9 cellular contexts compared by ENCODE assay signal in the genomic region with DNA sequence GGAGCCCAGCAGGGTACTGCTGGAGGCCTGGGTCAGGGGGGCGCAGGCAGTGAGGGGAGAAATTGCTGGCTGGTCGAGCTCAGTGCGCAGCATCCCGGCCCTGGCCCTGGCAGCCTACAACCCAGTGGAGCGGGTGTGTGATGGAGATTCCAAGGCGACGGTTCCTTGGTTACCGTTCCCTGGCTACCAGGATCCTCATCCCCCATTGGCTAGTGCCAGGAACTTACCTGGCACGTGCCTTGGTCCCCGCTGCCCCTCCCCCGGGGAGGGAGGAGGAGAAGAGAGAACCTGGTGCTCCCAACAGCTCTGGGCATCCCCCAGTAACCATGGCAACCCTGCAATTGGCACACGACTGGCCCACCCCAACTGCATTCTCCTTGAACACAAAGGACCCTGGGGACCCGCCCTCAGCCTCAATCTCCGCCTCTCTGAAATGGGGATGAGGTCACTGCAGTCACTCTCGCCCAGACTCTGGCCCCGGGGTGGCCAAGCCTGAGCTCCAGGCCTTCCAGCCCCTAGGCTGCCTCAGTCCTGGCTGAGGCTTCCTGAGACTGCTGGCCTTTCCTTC. TPM values are rescaled to one million over a fixed set of nuclear protein-coding genes. Genes with fewer than 3 reads are reported as not detected.
DNase-seq lines count a peak whose midpoint lies in the region; ATAC-seq and TF ChIP-seq lines count a peak whose summit lies in the region.
"Had no signal": no experiment of that assay in that cellular context is flagged by ENCODE, and none has a peak within 500 bp of the region (broad histone marks: within the 10 kb centered on the region; RNA-seq: fewer than 3 reads in every experiment).

No MANE protein-coding gene starts in this region.

- H3K27me3 ChIP-seq in heart right ventricle (peaks cover 0 to 31% (median 13%) of the 10 kb centered on the region in 7 donors), smooth muscle cell (ENCODE audit: low read depth) (no peaks in the 10 kb centered on the region), spleen (replicated peaks in 1 of 7) (peaks cover 0 to 25% (median 10%) of the 10 kb centered on the region in 7 donors)
- H3K27me3 ChIP-seq: cardiac muscle cell had no signal

- H3K9me3 ChIP-seq in HEK293 (ENCODE audit: control insufficient read depth, insufficient read depth, low read depth, low read length) (no peaks in the 10 kb centered on the region), heart right ventricle (peaks cover 0 to 9% (median 0%) of the 10 kb centered on the region in 11 donors), smooth muscle cell (replicated peaks; ENCODE audit: low read depth) (no peaks in the 10 kb centered on the region), spleen (peaks cover 0 to 5% (median 0%) of the 10 kb centered on the region in 8 donors)

- no peak overlapping the region for H3K9ac ChIP-seq in smooth muscle cell (ENCODE audit: low read depth)

- peak in 6 of 8 donors; percentile 16 to 38 (median 22) for ATAC-seq in heart right ventricle
- no peak for ATAC-seq in HG03196 (IDR thresholded peaks at IDR 0.05; ENCODE audit: unreplicated experiment)

- peak in 1 of 2 donors; percentile 60 for DNase-seq in heart right ventricle
- no peak for DNase-seq in smooth muscle cell (lab: John Stamatoyannopoulos, UW; ENCODE audit: unreplicated experiment)
- DNase-seq in H4 (ENCODE audit: low spot score) = no peak
- DNase-seq in GM13977 (ENCODE audit: low spot score) = no peak
- DNase-seq in spleen = no peak

- H3K4me2 ChIP-seq in smooth muscle cell = peak overlapping the region; percentile 26

- no peak for TF ChIP-seq POLR2A in spleen (IDR thresholded peaks at IDR 0.05)

- no peak overlapping the region for H2AFZ ChIP-seq in smooth muscle cell (ENCODE audit: low read depth)

- H3K36me3 ChIP-seq in HEK293 (ENCODE audit: control insufficient read depth in 2 of 2, insufficient read depth in 1 of 2, low read length in 2 of 2) = peaks cover 15 to 62% of the 10 kb centered on the region in 2 experiments; a peak in 2 of 3 replicates
- H3K36me3 ChIP-seq in heart right ventricle = peaks cover 0 to 41% (median 16%) of the 10 kb centered on the region in 9 donors
- peaks cover 4% of the 10 kb centered on the region for H3K36me3 ChIP-seq in smooth muscle cell (ENCODE audit: low read depth)
- peaks cover 0 to 31% (median 8%) of the 10 kb centered on the region in 6 donors for H3K36me3 ChIP-seq in spleen

- peaks cover 59% of the 10 kb centered on the region for H3K79me2 ChIP-seq in smooth muscle cell (ENCODE audit: low read depth)

- intact Hi-C loops in heart right ventricle (cut with DNase I) (no loop called here), spleen (cut with DNase I; ENCODE audit: low total_unique reads) (no loop called here)

- CTCF ChIA-PET in HEK293 (lab: Yijun Ruan, JAX) = interaction anchor here (0.5 to 1.3 kb wide), 6 partner anchors 12 to 161 kb away, joined by 3 to 4 read pairs (median 3); no protein-coding TSS in a partner anchor

- peaks cover 87% of the 10 kb centered on the region for H4K20me1 ChIP-seq in smooth muscle cell (ENCODE audit: low read depth)

- 66 to 73% methylated on average over 16 of the region's 16 CpGs for WGBS in heart right ventricle, 2 donors
- 87% methylated on average over 13 of the region's 16 CpGs for WGBS in smooth muscle cell (ENCODE audit: low lambda C conversion rate)
- WGBS in spleen, 5 donors = 79 to 88% (median 86%) methylated on average over 8 to 16 of the region's 16 CpGs

- peaks cover 4% of the 10 kb centered on the region for H3K4me1 ChIP-seq in HEK293 (ENCODE audit: control insufficient read depth, insufficient read depth, low read length)
- H3K4me1 ChIP-seq in heart right ventricle = peaks cover 26 to 46% (median 37%) of the 10 kb centered on the region in 9 donors
- peaks cover 27% of the 10 kb centered on the region for H3K4me1 ChIP-seq in smooth muscle cell (ENCODE audit: low read depth)
- peaks cover 4 to 50% (median 23%) of the 10 kb centered on the region in 6 donors for H3K4me1 ChIP-seq in spleen

- in situ Hi-C loops in GM13977 (cut with MboI; ENCODE audit: low pct_unique_long_range_greater_than_20kb, low sequenced_read_pairs, unreplicated experiment) = no loop called here

- peaks cover 11% of the 10 kb centered on the region for H3F3A ChIP-seq in smooth muscle cell (ENCODE audit: low read depth)

- H3K4me3 ChIP-seq in HEK293 (ENCODE audit: low read depth, low read length) (no peak overlapping the region), heart right ventricle (no peak overlapping the region), smooth muscle cell (no peak overlapping the region), spleen (no peak overlapping the region)
- H3K4me3 ChIP-seq: cardiac muscle cell had no signal

- TF ChIP-seq CTCF in HEK293 (tag by site-specific recombination; IDR thresholded peaks at IDR 0.05) (no peak), heart right ventricle (IDR thresholded peaks at IDR 0.05) (no peak), smooth muscle cell (IDR thresholded peaks at IDR 0.05; ENCODE audit: borderline replicate concordance, insufficient read depth, poor library complexity, severe bottlenecking) (no peak), GM13977 (IDR thresholded peaks at IDR 0.05; ENCODE audit: extremely low read depth, insufficient read depth, missing control alignments) (no peak), spleen (IDR thresholded peaks at IDR 0.05 in 8 of 11, conservative IDR thresholded peaks at IDR 0.05 in 3 of 11) (no peak)

- POLR2A ChIA-PET in HEK293 (lab: Yijun Ruan, JAX) = interaction anchor here (2.2 to 7.3 kb wide), 3 partner anchors 9 to 28 kb away, joined by 12 to 102 read pairs (median 15); partner anchors contain the start of gene PDLIM7

- no peak overlapping the region for H3K27ac ChIP-seq in HEK293 (ENCODE audit: extremely low read depth, low read depth, low read length)
- peak overlapping the region; percentile 73 for H3K27ac ChIP-seq in angular gyrus (ENCODE audit: low read depth, low read length)
- peak overlapping the region in 9 of 10 donors; percentile 25 to 93 (median 49) for H3K27ac ChIP-seq in heart right ventricle
- peak overlapping the region; percentile 68 for H3K27ac ChIP-seq in smooth muscle cell (ENCODE audit: low read depth)
- no peak overlapping the region for H3K27ac ChIP-seq in spleen
- H3K27ac ChIP-seq: cardiac muscle cell had no signal

TF ChIP-seq in HEK293, 187 proteins besides CTCF, POLR2A, EP300 and RAD21 (continues in another document):
- TF ChIP-seq MYNN (tag by site-specific recombination; IDR thresholded peaks at IDR 0.05; ENCODE audit: borderline replicate concordance) (peak; percentile 70; the same call in 1 of the 2 replicates), ZNF311 (tag by site-specific recombination; IDR thresholded peaks at IDR 0.05; ENCODE audit: borderline replicate concordance) (no peak), ZNF223 (tag by site-specific recombination; IDR thresholded peaks at IDR 0.05) (peak; percentile 89), YY2 (tag by site-specific recombination; IDR thresholded peaks at IDR 0.05) (no peak), ZNF677 (tag by site-specific recombination; IDR thresholded peaks at IDR 0.05) (no peak)
- TF ChIP-seq, protein P1, sequence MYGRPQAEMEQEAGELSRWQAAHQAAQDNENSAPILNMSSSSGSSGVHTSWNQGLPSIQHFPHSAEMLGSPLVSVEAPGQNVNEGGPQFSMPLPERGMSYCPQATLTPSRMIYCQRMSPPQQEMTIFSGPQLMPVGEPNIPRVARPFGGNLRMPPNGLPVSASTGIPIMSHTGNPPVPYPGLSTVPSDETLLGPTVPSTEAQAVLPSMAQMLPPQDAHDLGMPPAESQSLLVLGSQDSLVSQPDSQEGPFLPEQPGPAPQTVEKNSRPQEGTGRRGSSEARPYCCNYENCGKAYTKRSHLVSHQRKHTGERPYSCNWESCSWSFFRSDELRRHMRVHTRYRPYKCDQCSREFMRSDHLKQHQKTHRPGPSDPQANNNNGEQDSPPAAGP (tag by site-specific recombination; IDR thresholded peaks at IDR 0.05) = peak; percentile 8; the same call in 1 of the 2 replicates

RNA-seq across cellular contexts. Expression of gene DBN1, which starts 4.3 kb away (rescaled TPM):
- total RNA-seq in heart right ventricle (10 to 100 TPM; 13.1 to 52.9 (median 19.1) TPM), smooth muscle cell (116 and 121 TPM in 2 replicates), spleen (10 to 100 TPM; 13.0 to 26.5 (median 17.6) TPM)
- polyA plus RNA-seq in heart right ventricle (10 to 100 TPM; 19.2 to 31.5 TPM), smooth muscle cell (194 and 202 TPM in 2 replicates), spleen (10 to 100 TPM in 1 of 3 donors, 1 to 10 TPM in 2; 6.8 to 16.3 (median 7.6) TPM)
- total RNA-seq in H4 (2014; rRNA removed; shearing (Covaris generic)) = 140 and 153 TPM in 2 replicates

RNA-seq across cellular contexts. Expression of gene PRR7, which starts 22.5 kb away (rescaled TPM):
- total RNA-seq in heart right ventricle (1 to 10 TPM in 9 of 10 donors, under 1 TPM in 1; 0.97 to 2.9 (median 1.9) TPM), smooth muscle cell (6.5 and 6.7 TPM in 2 replicates), spleen (1 to 10 TPM in 6 of 7 donors, not detected in 1; 2.6 to 5.3 (median 4.7) TPM)
- polyA plus RNA-seq in heart right ventricle (1 to 10 TPM; 1.8 to 2.7 TPM), smooth muscle cell (31.9 and 33.6 TPM in 2 replicates), spleen (1 to 10 TPM; 1.7 to 5.7 (median 3.9) TPM)
- total RNA-seq in H4 (2014; rRNA removed; shearing (Covaris generic)) = 28.6 and 33.7 TPM in 2 replicates

RNA-seq across cellular contexts. Expression of gene PDLIM7, which starts 28.3 kb away (rescaled TPM):
- 10 to 100 TPM; 32.5 to 70.6 (median 51.0) TPM for total RNA-seq in heart right ventricle
- polyA plus RNA-seq in heart right ventricle = 100 to 1,000 TPM; 129 to 131 TPM
- total RNA-seq in smooth muscle cell = 172 and 235 TPM in 2 replicates
- 511 and 635 TPM in 2 replicates for polyA plus RNA-seq in smooth muscle cell
- 127 and 138 TPM in 2 replicates for total RNA-seq in H4 (2014; rRNA removed; shearing (Covaris generic))
- total RNA-seq in spleen = 100 to 1,000 TPM in 3 of 7 donors, 10 to 100 TPM in 4; 44.8 to 220 (median 86.4) TPM
- polyA plus RNA-seq in spleen = 100 to 1,000 TPM in 1 of 3 donors, 10 to 100 TPM in 2; 42.5 to 125 (median 59.2) TPM

RNA-seq across cellular contexts. Expression of gene DOK3, which starts 40.5 kb away (rescaled TPM):
- total RNA-seq in heart right ventricle (10 to 100 TPM in 1 of 10 donors, 1 to 10 TPM in 7, under 1 TPM in 2; 0.74 to 11.4 (median 1.9) TPM), smooth muscle cell (0.58 and 1.5 TPM in 2 replicates), spleen (100 to 1,000 TPM; 111 to 231 (median 149) TPM)
- polyA plus RNA-seq in heart right ventricle (1 to 10 TPM; 2.4 to 4.0 TPM), smooth muscle cell (1.4 and 3.5 TPM in 2 replicates), spleen (100 to 1,000 TPM in 1 of 3 donors, 10 to 100 TPM in 2; 69.9 to 144 (median 98.4) TPM)
- 0.08 and 1.1 TPM in 2 replicates for total RNA-seq in H4 (2014; rRNA removed; shearing (Covaris generic))

RNA-seq across cellular contexts. Expression of gene GRK6, which starts 42.7 kb away (rescaled TPM):
- 10 to 100 TPM; 11.8 to 21.2 (median 15.2) TPM for total RNA-seq in heart right ventricle
- 10 to 100 TPM in 1 of 2 donors, 1 to 10 TPM in 1; 6.7 to 22.9 TPM for polyA plus RNA-seq in heart right ventricle
- 13.3 and 20.8 TPM in 2 replicates for total RNA-seq in smooth muscle cell
- polyA plus RNA-seq in smooth muscle cell = 28.5 and 33.8 TPM in 2 replicates
- total RNA-seq in H4 (2014; rRNA removed; shearing (Covaris generic)) = 37.7 and 51.9 TPM in 2 replicates
- 100 to 1,000 TPM; 114 to 170 (median 149) TPM for total RNA-seq in spleen
- polyA plus RNA-seq in spleen = 10 to 100 TPM; 45.7 to 75.9 (median 55.3) TPM

Comparison
In these comparisons a context has a peak if more than half of its experiments do, and no peak if none do; other contexts are left out.
1. H3K27ac ChIP-seq: peak in angular gyrus (single experiment), heart right ventricle (9 of 10) and smooth muscle cell (single experiment); none in HEK293 (single experiment) and spleen (0 of 8).